26 cellular contexts compared by ENCODE assay signal in genomic region chr13:89163081-89163480, GRCh38.
DNase-seq lines count a peak whose midpoint lies in the region; ATAC-seq lines count a peak whose summit lies in the region.
"Had no signal": no experiment of that assay in that cellular context is flagged by ENCODE, and none has a peak within 500 bp of the region (broad histone marks: within the 10 kb centered on the region; RNA-seq: fewer than 3 reads in every experiment).

No MANE protein-coding gene starts in this region.

- no peak overlapping the region for H3K23ac ChIP-seq in neuronal stem cell (ENCODE audit: low read depth, low read length, poor library complexity)

- H3K4me2 ChIP-seq in neuronal stem cell (ENCODE audit: insufficient read depth, low read length, poor library complexity, severe bottlenecking) = no peak overlapping the region

- WGBS in neuronal stem cell (ENCODE audit: extremely low coverage in 2 of 2, insufficient read length in 2 of 2, insufficient replicate concordance in 1 of 2), 2 donors = no CpG with 5 or more reads among the region's 16 CpGs

- no peaks in the 10 kb centered on the region for H3K4me1 Mint-ChIP-seq in natural killer cell treated with Interleukin-12 subunit alpha and Interleukin-12 subunit beta and Interleukin-15 and Interleukin-18, amount 100 ng/mL, for 72 hours (ENCODE audit: low read depth in 2 of 2)
- H3K4me1 Mint-ChIP-seq: activated CD4-positive, alpha-beta T cell treated with anti-CD3 and anti-CD28 coated beads, Interleukin-2, amount 10 ng/mL, durations not matched to agents 24 days and 14 days; activated naive CD4-positive, alpha-beta T cell treated with anti-CD3 and anti-CD28 coated beads, Interleukin-2, amount 10 ng/mL, durations not matched to agents 7 days and 5 days; CD4-positive, CD25-positive, alpha-beta regulatory T cell; endodermal cell; mesothelial cell of epicardium; natural killer cell had no signal

- H3K27me3 Mint-ChIP-seq in natural killer cell treated with Interleukin-12 subunit alpha and Interleukin-12 subunit beta and Interleukin-15 and Interleukin-18, amount 100 ng/mL, for 72 hours = no peaks in the 10 kb centered on the region
- H3K27me3 Mint-ChIP-seq: activated CD4-positive, alpha-beta T cell treated with anti-CD3 and anti-CD28 coated beads, Interleukin-2, amount 10 ng/mL, durations not matched to agents 24 days and 14 days; activated naive CD4-positive, alpha-beta T cell treated with anti-CD3 and anti-CD28 coated beads, Interleukin-2, amount 10 ng/mL, durations not matched to agents 7 days and 5 days; CD4-positive, CD25-positive, alpha-beta regulatory T cell had no signal

- H2BK5ac ChIP-seq in neuronal stem cell (ENCODE audit: low read length) = no peak overlapping the region

- H3K9me3 ChIP-seq in neuronal stem cell (replicated peaks in 1 of 2; ENCODE audit: control insufficient read depth in 2 of 2, insufficient read depth in 1 of 2, low read depth in 1 of 2, low read length in 2 of 2) = no peaks in the 10 kb centered on the region
- H3K9me3 ChIP-seq: esophagus muscularis mucosa, SJSA1 had no signal

- no peaks in the 10 kb centered on the region for H3K79me1 ChIP-seq in neuronal stem cell (ENCODE audit: low read depth, low read length)

- H3K4me3 Mint-ChIP-seq in natural killer cell treated with Interleukin-12 subunit alpha and Interleukin-12 subunit beta and Interleukin-15 and Interleukin-18, amount 100 ng/mL, for 72 hours = no peak overlapping the region
- H3K4me3 Mint-ChIP-seq: activated CD4-positive, alpha-beta T cell treated with anti-CD3 and anti-CD28 coated beads, Interleukin-2, amount 10 ng/mL, durations not matched to agents 24 days and 14 days; activated naive CD4-positive, alpha-beta T cell treated with anti-CD3 and anti-CD28 coated beads, Interleukin-2, amount 10 ng/mL, durations not matched to agents 7 days and 5 days; CD4-positive, CD25-positive, alpha-beta regulatory T cell; endodermal cell; mesothelial cell of epicardium; natural killer cell had no signal

- in situ Hi-C loops in SK-MEL-5 (cut with HindIII; ENCODE audit: low pct_unique_long_range_greater_than_20kb, low sequenced_read_pairs) = no loop called here

- no peaks in the 10 kb centered on the region for H3K36me3 Mint-ChIP-seq in natural killer cell treated with Interleukin-12 subunit alpha and Interleukin-12 subunit beta and Interleukin-15 and Interleukin-18, amount 100 ng/mL, for 72 hours
- H3K36me3 Mint-ChIP-seq: activated naive CD4-positive, alpha-beta T cell treated with anti-CD3 and anti-CD28 coated beads, Interleukin-2, amount 10 ng/mL, durations not matched to agents 7 days and 5 days; CD4-positive, CD25-positive, alpha-beta regulatory T cell; mesothelial cell of epicardium; natural killer cell had no signal

- no peak overlapping the region for H3K27ac ChIP-seq in neuronal stem cell (replicated peaks; ENCODE audit: low read length)
- H3K27ac ChIP-seq: esophagus muscularis mucosa, SJSA1, VCaP had no signal

- H3K9me3 Mint-ChIP-seq in natural killer cell treated with Interleukin-12 subunit alpha and Interleukin-12 subunit beta and Interleukin-15 and Interleukin-18, amount 100 ng/mL, for 72 hours = peaks cover 10% of the 10 kb centered on the region

- H2AK5ac ChIP-seq in neuronal stem cell (ENCODE audit: low read depth, low read length) = no peak overlapping the region

- H2BK12ac ChIP-seq in neuronal stem cell (ENCODE audit: low read length) = no peak overlapping the region

- no peak overlapping the region for H3K18ac ChIP-seq in neuronal stem cell (ENCODE audit: low read length)

- H3K4me1 ChIP-seq in neuronal stem cell (ENCODE audit: control insufficient read depth in 2 of 2, insufficient read depth in 1 of 2, low read depth in 1 of 2, low read length in 2 of 2) = no peaks in the 10 kb centered on the region
- H3K4me1 ChIP-seq: esophagus muscularis mucosa, SJSA1 had no signal

- no peak overlapping the region for H3K4me3 ChIP-seq in neuronal stem cell (ENCODE audit: low read length in 2 of 2)
- H3K4me3 ChIP-seq: esophagus muscularis mucosa, SJSA1 had no signal

- no peaks in the 10 kb centered on the region for H3K27me3 ChIP-seq in neuronal stem cell (ENCODE audit: control insufficient read depth in 3 of 3, insufficient read depth in 3 of 3, low read depth in 1 of 3, low read length in 3 of 3)
- H3K27me3 ChIP-seq: esophagus muscularis mucosa, SJSA1 had no signal

- H3K14ac ChIP-seq in neuronal stem cell (ENCODE audit: low read length) = no peak overlapping the region

- no peaks in the 10 kb centered on the region for H3K36me3 ChIP-seq in neuronal stem cell (replicated peaks in 1 of 2; ENCODE audit: control insufficient read depth in 2 of 2, insufficient read depth in 2 of 2, low read length in 2 of 2)
- H3K36me3 ChIP-seq: esophagus muscularis mucosa, SJSA1 had no signal

- no peak overlapping the region for H3K27ac Mint-ChIP-seq in natural killer cell treated with Interleukin-12 subunit alpha and Interleukin-12 subunit beta and Interleukin-15 and Interleukin-18, amount 100 ng/mL, for 72 hours
- H3K27ac Mint-ChIP-seq: activated CD4-positive, alpha-beta T cell treated with anti-CD3 and anti-CD28 coated beads, Interleukin-2, amount 10 ng/mL, durations not matched to agents 24 days and 14 days; activated naive CD4-positive, alpha-beta T cell treated with anti-CD3 and anti-CD28 coated beads, Interleukin-2, amount 10 ng/mL, durations not matched to agents 7 days and 5 days; CD4-positive, CD25-positive, alpha-beta regulatory T cell; endodermal cell; mesothelial cell of epicardium; natural killer cell had no signal

- peak overlapping the region; percentile 17 for H2AFZ ChIP-seq in neuronal stem cell (ENCODE audit: low read length)

- DNase-seq in DMS 273 treated with DMSO at 0.1 percent for 48 hours (lab: John Stamatoyannopoulos, UW) (peak; percentile 81), NCI-H1694 (lab: John Stamatoyannopoulos, UW) (peak; percentile 50), SK-MEL-5 (ENCODE audit: low read depth, low spot score) (peak; percentile 75), neuronal stem cell (ENCODE audit: low spot score) (no peak)
- DNase-seq in natural killer cell treated with Interleukin-12 subunit alpha and Interleukin-12 subunit beta and Interleukin-15 and Interleukin-18, amount 100 ng/mL, for 72 hours (ENCODE audit: low spot score) = no peak
- DNase-seq: activated CD4-positive, alpha-beta T cell treated with anti-CD3 and anti-CD28 coated beads, Interleukin-2, amount 10 ng/mL, durations not matched to agents 24 days and 14 days; activated naive CD4-positive, alpha-beta T cell treated with anti-CD3 and anti-CD28 coated beads, Interleukin-2, amount 10 ng/mL, durations not matched to agents 7 days and 5 days; CD4-positive, CD25-positive, alpha-beta regulatory T cell; endodermal cell; hypothalamus; KG1; left ventricle myocardium superior; natural killer cell; NCI-H187; NCI-H226; retina; small intestine; stimulated activated CD4-positive, alpha-beta T cell treated with anti-CD3 and anti-CD28 coated beads, Interleukin-2, amount 100 ng/mL, for 24 hours; T-helper 2 cell had no signal

- ATAC-seq in natural killer cell treated with Interleukin-12 subunit alpha and Interleukin-12 subunit beta and Interleukin-15 and Interleukin-18, amount 100 ng/mL, for 72 hours = no peak
- ATAC-seq in HG02840 (IDR thresholded peaks at IDR 0.05; ENCODE audit: low FRiP score, unreplicated experiment) (no peak), GM21360 (IDR thresholded peaks at IDR 0.05; ENCODE audit: unreplicated experiment) (no peak)
- ATAC-seq: left ventricle myocardium superior, natural killer cell, Panc1 had no signal

- no peak overlapping the region for H4K8ac ChIP-seq in neuronal stem cell (ENCODE audit: low read depth, low read length)

- no peak overlapping the region for H3K9ac ChIP-seq in neuronal stem cell (ENCODE audit: low read depth, low read length, poor library complexity)

- H4K91ac ChIP-seq in neuronal stem cell (ENCODE audit: low read depth, low read length, poor library complexity) = no peak overlapping the region

- H3K4ac ChIP-seq in neuronal stem cell (ENCODE audit: low read length) = no peak overlapping the region

- H2BK15ac ChIP-seq in neuronal stem cell (ENCODE audit: low read length) = no peak overlapping the region

- no peak overlapping the region for H2BK120ac ChIP-seq in neuronal stem cell (ENCODE audit: low read depth, low read length)

Comparison
In these comparisons a context has a peak if more than half of its experiments do, and no peak if none do; other contexts are left out.
1. DNase-seq: peak in DMS 273 treated with DMSO at 0.1 percent for 48 hours (single experiment), NCI-H1694 (single experiment) and SK-MEL-5 (single experiment); none in neuronal stem cell (single experiment) and natural killer cell treated with Interleukin-12 subunit alpha and Interleukin-12 subunit beta and Interleukin-15 and Interleukin-18, amount 100 ng/mL, for 72 hours (single experiment).